Comparison of ENCODE assay signal across 18 cellular contexts in the genomic region with DNA sequence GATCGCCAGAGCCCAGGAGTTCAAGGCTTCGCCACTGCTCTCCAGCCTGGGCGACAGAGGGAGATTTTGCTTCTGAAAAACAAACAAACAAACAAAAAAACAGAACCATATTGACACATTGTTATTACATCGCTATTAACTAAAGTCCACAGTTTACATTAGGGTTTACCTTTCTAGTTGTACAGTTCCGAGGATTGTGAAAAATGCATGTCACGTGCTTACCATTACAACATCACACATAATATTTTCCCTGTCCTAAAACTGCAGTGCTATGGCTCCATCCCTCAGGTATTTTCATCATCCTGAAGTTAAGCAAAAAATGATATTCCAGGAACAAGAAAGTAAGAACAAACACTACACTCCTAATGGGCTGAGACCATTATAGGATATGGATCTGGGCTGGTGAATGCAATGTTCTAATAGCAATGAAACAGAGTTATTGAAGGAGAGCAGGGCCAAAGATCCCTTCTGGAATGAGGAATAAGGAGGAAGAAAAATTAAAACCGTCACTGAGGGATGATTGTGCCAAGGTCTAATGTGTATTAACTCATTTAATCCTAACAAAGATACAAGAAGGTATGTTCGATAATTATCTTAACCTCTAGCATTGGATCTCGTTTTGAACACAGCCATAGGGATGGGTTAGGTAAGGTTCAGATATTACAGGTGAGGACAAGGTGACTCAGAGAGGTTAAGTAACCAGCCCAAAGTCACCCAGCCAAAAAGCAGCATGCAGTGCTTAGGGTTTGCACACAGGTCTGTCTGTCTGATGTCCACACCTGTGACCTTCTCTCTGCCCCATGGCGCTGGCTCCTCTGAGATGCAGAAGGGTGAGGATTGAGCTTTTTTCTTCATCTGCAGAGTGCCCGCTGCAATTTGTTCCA. TPM values are rescaled to one million over a fixed set of nuclear protein-coding genes. Genes with fewer than 3 reads are reported as not detected.
DNase-seq lines count a peak whose midpoint lies in the region; ATAC-seq and TF ChIP-seq lines count a peak whose summit lies in the region.
"Had no signal": no experiment of that assay in that cellular context is flagged by ENCODE, and none has a peak within 500 bp of the region (broad histone marks: within the 10 kb centered on the region; RNA-seq: fewer than 3 reads in every experiment).

No MANE protein-coding gene starts in this region.

- no peak for TF ChIP-seq CTCF in Calu3 (IDR thresholded peaks at IDR 0.05; ENCODE audit: unreplicated experiment)

- peak overlapping the region; percentile 9 for H3K56ac ChIP-seq in mesendoderm (ENCODE audit: low read length)

- no peak overlapping the region for H2BK15ac ChIP-seq in mesendoderm (replicated peaks; ENCODE audit: low read depth)

- H3K23ac ChIP-seq in mesendoderm (ENCODE audit: low read length) = no peak overlapping the region

- CTCF ChIA-PET in CD8-positive, alpha-beta memory T cell (lab: Charles Lee) = interaction anchor here (1.6 to 2.1 kb wide), 2 partner anchors 11 to 60 kb away, joined by 6 read pairs; no protein-coding TSS in a partner anchor
- CTCF ChIA-PET in Calu3 (lab: Charles Lee) = no interaction called here

- no peak overlapping the region for H2BK120ac ChIP-seq in mesendoderm (ENCODE audit: low read depth, low read length)

- no peaks in the 10 kb centered on the region for H3K36me3 ChIP-seq in CD4-positive, CD25-positive, alpha-beta regulatory T cell (ENCODE audit: control insufficient read depth, insufficient read depth, low read length)
- no peaks in the 10 kb centered on the region for H3K36me3 ChIP-seq in CD8-positive, alpha-beta memory T cell (ENCODE audit: insufficient read depth, low read length)
- H3K36me3 ChIP-seq in mesendoderm (ENCODE audit: control insufficient read depth, insufficient read depth, low read length) = no peaks in the 10 kb centered on the region
- H3K36me3 ChIP-seq: BE2C, gastroesophageal sphincter, spleen, transverse colon had no signal

- no peak overlapping the region for H2BK5ac ChIP-seq in mesendoderm (ENCODE audit: low read length)

- intact Hi-C loops in Calu3 (cut with micrococcal nuclease; ENCODE audit: unreplicated experiment) = no loop called here

- no peak overlapping the region for H2AK5ac ChIP-seq in mesendoderm (ENCODE audit: low read length)

- peaks cover 0 to 26% (median 7%) of the 10 kb centered on the region in 4 donors for H3K4me1 Mint-ChIP-seq in CD4-positive, CD25-positive, alpha-beta regulatory T cell
- peaks cover 22 to 31% (median 28%) of the 10 kb centered on the region in 3 donors for H3K4me1 Mint-ChIP-seq in CD8-positive, alpha-beta memory T cell
- H3K4me1 Mint-ChIP-seq in activated T-helper 17 cell treated with anti-CD3 and anti-CD28 coated beads, Interleukin-2, amount 50 U/mL, for 72 hours = no peaks in the 10 kb centered on the region
- H3K4me1 Mint-ChIP-seq in Calu3 (ENCODE audit: low read depth, unreplicated experiment) = peaks cover 17% of the 10 kb centered on the region

- no CpG with 5 or more reads among the region's 11 CpGs for WGBS in mesendoderm (ENCODE audit: extremely low coverage, insufficient coverage, low lambda C conversion rate)

- no peak overlapping the region for H3K9ac ChIP-seq in mesendoderm (ENCODE audit: low read length)

- H3K79me1 ChIP-seq in mesendoderm (ENCODE audit: low read length) = no peaks in the 10 kb centered on the region

- H4K8ac ChIP-seq in mesendoderm (ENCODE audit: low read depth, low read length) = no peak overlapping the region

- H3K9me3 ChIP-seq in CD4-positive, CD25-positive, alpha-beta regulatory T cell (ENCODE audit: control insufficient read depth in 2 of 2, low read length in 2 of 2) = no peaks in the 10 kb centered on the region
- no peaks in the 10 kb centered on the region for H3K9me3 ChIP-seq in CD8-positive, alpha-beta memory T cell (ENCODE audit: low read length)
- H3K9me3 ChIP-seq: BE2C, gastroesophageal sphincter, spleen, transverse colon had no signal

- H3K36me3 Mint-ChIP-seq in CD4-positive, CD25-positive, alpha-beta regulatory T cell = no peaks in the 10 kb centered on the region
- H3K36me3 Mint-ChIP-seq in CD8-positive, alpha-beta memory T cell = no peaks in the 10 kb centered on the region
- H3K36me3 Mint-ChIP-seq in activated T-helper 17 cell treated with anti-CD3 and anti-CD28 coated beads, Interleukin-2, amount 50 U/mL, for 72 hours (ENCODE audit: low read depth) = no peaks in the 10 kb centered on the region
- no peaks in the 10 kb centered on the region for H3K36me3 Mint-ChIP-seq in Calu3 (ENCODE audit: insufficient read depth, unreplicated experiment)
- H3K36me3 Mint-ChIP-seq: naive B cell had no signal

- H3K4me3 Mint-ChIP-seq in CD4-positive, CD25-positive, alpha-beta regulatory T cell = peak overlapping the region in 2 of 4 donors; percentile 60 to 79
- peak overlapping the region; percentile 40 to 91 (median 69) for H3K4me3 Mint-ChIP-seq in CD8-positive, alpha-beta memory T cell
- peak overlapping the region; percentile 12 for H3K4me3 Mint-ChIP-seq in activated T-helper 17 cell treated with anti-CD3 and anti-CD28 coated beads, Interleukin-2, amount 50 U/mL, for 72 hours
- no peak overlapping the region for H3K4me3 Mint-ChIP-seq in Calu3 (ENCODE audit: low read depth, unreplicated experiment)
- H3K4me3 Mint-ChIP-seq: naive B cell had no signal

- no peak overlapping the region for H3K4ac ChIP-seq in mesendoderm (ENCODE audit: low read depth, low read length)

- no peak overlapping the region for H4K5ac ChIP-seq in mesendoderm (ENCODE audit: low read length)

- DNase-seq in CD4-positive, CD25-positive, alpha-beta regulatory T cell = no peak
- DNase-seq in CD8-positive, alpha-beta memory T cell = no peak
- DNase-seq in mesendoderm (no peak), EL (no peak), Calu3 (no peak), ureter (ENCODE audit: low spot score) (no peak)
- DNase-seq: BE2C, naive B cell, NCI-H1417 treated with DMSO at 0.1 percent for 48 hours, NCI-H2171 treated with DMSO at 0.1 percent for 48 hours, transverse colon had no signal

- no TSS peak for BruUV-seq in Calu3 (replicated peaks; lab: Mats Ljungman, UMichigan)

- H3K4me3 ChIP-seq in CD4-positive, CD25-positive, alpha-beta regulatory T cell (ENCODE audit: low read depth, low read length) = peak overlapping the region; percentile 32
- H3K4me3 ChIP-seq in CD8-positive, alpha-beta memory T cell (ENCODE audit: low read length) = no peak overlapping the region
- H3K4me3 ChIP-seq in mesendoderm (ENCODE audit: low read length) = no peak overlapping the region
- H3K4me3 ChIP-seq: coronary artery, gastroesophageal sphincter, spleen, transverse colon had no signal

- POLR2A ChIA-PET in CD8-positive, alpha-beta memory T cell (lab: Charles Lee) = interaction anchor here (1.1 kb wide), 1 partner anchor 59 kb away, joined by 3 read pairs; no protein-coding TSS in a partner anchor

- H3K9me3 Mint-ChIP-seq in CD4-positive, CD25-positive, alpha-beta regulatory T cell = no peaks in the 10 kb centered on the region
- H3K9me3 Mint-ChIP-seq in CD8-positive, alpha-beta memory T cell = no peaks in the 10 kb centered on the region
- H3K9me3 Mint-ChIP-seq in activated T-helper 17 cell treated with anti-CD3 and anti-CD28 coated beads, Interleukin-2, amount 50 U/mL, for 72 hours = no peaks in the 10 kb centered on the region
- no peaks in the 10 kb centered on the region for H3K9me3 Mint-ChIP-seq in Calu3 (ENCODE audit: low read depth, unreplicated experiment)

- peaks cover 46% of the 10 kb centered on the region for H3K27me3 Mint-ChIP-seq in CD4-positive, CD25-positive, alpha-beta regulatory T cell
- peaks cover 10 to 29% of the 10 kb centered on the region in 2 donors for H3K27me3 Mint-ChIP-seq in CD8-positive, alpha-beta memory T cell
- H3K27me3 Mint-ChIP-seq in activated T-helper 17 cell treated with anti-CD3 and anti-CD28 coated beads, Interleukin-2, amount 50 U/mL, for 72 hours = peaks cover 19% of the 10 kb centered on the region
- H3K27me3 Mint-ChIP-seq in Calu3 (ENCODE audit: unreplicated experiment) = peaks cover 31% of the 10 kb centered on the region

- H3K27me3 ChIP-seq in CD4-positive, CD25-positive, alpha-beta regulatory T cell (ENCODE audit: control insufficient read depth, insufficient read depth, low read length) = peaks cover 17% of the 10 kb centered on the region
- no peaks in the 10 kb centered on the region for H3K27me3 ChIP-seq in CD8-positive, alpha-beta memory T cell (ENCODE audit: insufficient read depth, low read length, poor library complexity, severe bottlenecking)
- no peaks in the 10 kb centered on the region for H3K27me3 ChIP-seq in mesendoderm (ENCODE audit: insufficient read depth, low read length, poor library complexity)

- H3K4me2 ChIP-seq in mesendoderm (ENCODE audit: low read length) = peak overlapping the region; percentile 15

- H3K4me1 ChIP-seq in CD4-positive, CD25-positive, alpha-beta regulatory T cell (ENCODE audit: control insufficient read depth, insufficient read depth, low read length, poor library complexity, severe bottlenecking) = peaks cover 6% of the 10 kb centered on the region
- H3K4me1 ChIP-seq in CD8-positive, alpha-beta memory T cell (ENCODE audit: insufficient read depth, low read length) = peaks cover 21% of the 10 kb centered on the region
- peaks cover 8% of the 10 kb centered on the region for H3K4me1 ChIP-seq in mesendoderm (ENCODE audit: control insufficient read depth, low read depth, low read length)
- H3K4me1 ChIP-seq: BE2C had no signal

- ATAC-seq in CD4-positive, CD25-positive, alpha-beta regulatory T cell (ENCODE audit: low read depth in 2 of 2) = peak in 1 of 2 donors; percentile 34
- ATAC-seq in activated T-helper 17 cell treated with anti-CD3 and anti-CD28 coated beads, Interleukin-2, amount 50 U/mL, for 72 hours (replicated peaks) = no peak
- no peak for ATAC-seq in HG02981 (IDR thresholded peaks at IDR 0.05; ENCODE audit: unreplicated experiment)
- ATAC-seq: gastroesophageal sphincter, HCT116 had no signal

- H3K27ac Mint-ChIP-seq in CD4-positive, CD25-positive, alpha-beta regulatory T cell = peak overlapping the region in 1 of 3 donors; percentile 48
- peak overlapping the region in 3 of 8 donors; percentile 9 to 80 (median 73) for H3K27ac Mint-ChIP-seq in CD8-positive, alpha-beta memory T cell
- H3K27ac Mint-ChIP-seq in activated T-helper 17 cell treated with anti-CD3 and anti-CD28 coated beads, Interleukin-2, amount 50 U/mL, for 72 hours = no peak overlapping the region
- no peak overlapping the region for H3K27ac Mint-ChIP-seq in Calu3 (ENCODE audit: unreplicated experiment)
- H3K27ac Mint-ChIP-seq: naive B cell, progenitor cell of endocrine pancreas had no signal

- H3K18ac ChIP-seq in mesendoderm (ENCODE audit: low read length) = no peak overlapping the region

- H3K79me2 ChIP-seq in mesendoderm (ENCODE audit: control insufficient read depth, insufficient read depth, low read length) = no peaks in the 10 kb centered on the region

- no peak overlapping the region for H3K27ac ChIP-seq in CD4-positive, CD25-positive, alpha-beta regulatory T cell (ENCODE audit: insufficient read depth, low read length, poor library complexity, severe bottlenecking)
- no peak overlapping the region for H3K27ac ChIP-seq in CD8-positive, alpha-beta memory T cell (ENCODE audit: low read depth, low read length)
- no peak overlapping the region for H3K27ac ChIP-seq in mesendoderm (ENCODE audit: low read depth, low read length)
- H3K27ac ChIP-seq: coronary artery, gastroesophageal sphincter, spleen, transverse colon had no signal

RNA-seq across cellular contexts. Expression of a gene that starts 14.0 kb away (rescaled TPM):
- total RNA-seq in CD4-positive, CD25-positive, alpha-beta regulatory T cell = 45.1 TPM
- 1 to 10 TPM; 6.0 to 9.6 (median 7.6) TPM for polyA plus RNA-seq in CD4-positive, CD25-positive, alpha-beta regulatory T cell
- total RNA-seq in CD8-positive, alpha-beta memory T cell = 10 to 100 TPM; 23.2 to 23.6 TPM
- polyA plus RNA-seq in CD8-positive, alpha-beta memory T cell = 26.4 TPM
- total RNA-seq in activated T-helper 17 cell treated with anti-CD3 and anti-CD28 coated beads, Interleukin-2, amount 50 U/mL, for 72 hours = 10 to 100 TPM; 12.0 to 13.8 TPM
- 35.0 TPM for polyA plus RNA-seq in mesendoderm (2013, experiment 1 of 2)
- polyA plus RNA-seq in mesendoderm (2013, experiment 2 of 2) = 35.9 TPM
- total RNA-seq in Calu3 (2022) (54.8 and 59.8 TPM in 2 replicates), ureter (103 TPM)
